ENCODE assay signal across 10 cellular contexts in genomic region chr17:51238253-51238887, GRCh38. TPM values are rescaled to one million over a fixed set of nuclear protein-coding genes. Genes with fewer than 3 reads are reported as not detected.
DNase-seq lines count a peak whose midpoint lies in the region; ATAC-seq and TF ChIP-seq lines count a peak whose summit lies in the region.
"Had no signal": no experiment of that assay in that cellular context is flagged by ENCODE, and none has a peak within 500 bp of the region (broad histone marks: within the 10 kb centered on the region; RNA-seq: fewer than 3 reads in every experiment).

No MANE protein-coding gene starts in this region.

- no peaks in the 10 kb centered on the region for H3K36me3 ChIP-seq in CD4-positive, alpha-beta memory T cell (ENCODE audit: insufficient read depth, low read length)
- H3K36me3 ChIP-seq in WERI-Rb-1, result peaks cover 6% of the 10 kb centered on the region
- no peaks in the 10 kb centered on the region for H3K36me3 ChIP-seq in right atrium auricular region

- H3K27ac ChIP-seq in CD4-positive, alpha-beta memory T cell (ENCODE audit: low read depth, low read length), result no peak overlapping the region
- no peak overlapping the region for H3K27ac ChIP-seq in WERI-Rb-1
- H3K27ac ChIP-seq in right atrium auricular region, result no peak overlapping the region

- peaks cover 26 to 63% (median 47%) of the 10 kb centered on the region in 4 donors for H3K4me1 Mint-ChIP-seq in CD4-positive, alpha-beta memory T cell
- H3K4me1 Mint-ChIP-seq in activated CD8-positive, alpha-beta T cell treated with anti-CD3 and anti-CD28 coated beads for 36 hours (ENCODE audit: low read depth), result peaks cover 34% of the 10 kb centered on the region

- no peak for DNase-seq in CD4-positive, alpha-beta memory T cell
- no peak for DNase-seq in activated CD8-positive, alpha-beta T cell treated with anti-CD3 and anti-CD28 coated beads for 36 hours
- DNase-seq in WERI-Rb-1 (no peak), right atrium auricular region (ENCODE audit: low spot score) (no peak), hippocampal formation (lab: John Stamatoyannopoulos, UW) (no peak), DMS53 treated with DMSO at 0.1 percent for 48 hours (lab: John Stamatoyannopoulos, UW; ENCODE audit: unreplicated experiment) (no peak)
- DNase-seq: DND-41 had no signal

- TF ChIP-seq CTCF in activated CD8-positive, alpha-beta T cell treated with anti-CD3 and anti-CD28 coated beads for 36 hours (IDR thresholded peaks at IDR 0.05), result no peak
- TF ChIP-seq CTCF in WERI-Rb-1 (IDR thresholded peaks at IDR 0.05; ENCODE audit: low read depth, low read length), result no peak
- TF ChIP-seq CTCF in right atrium auricular region (IDR thresholded peaks at IDR 0.05), result no peak

- H3K4me3 Mint-ChIP-seq in CD4-positive, alpha-beta memory T cell, result peak overlapping the region; percentile 2 to 67 (median 50)
- H3K4me3 Mint-ChIP-seq in activated CD8-positive, alpha-beta T cell treated with anti-CD3 and anti-CD28 coated beads for 36 hours, result peak overlapping the region; percentile 13
- H3K4me3 Mint-ChIP-seq: central memory CD8-positive, alpha-beta T cell had no signal

- H3K4me3 ChIP-seq in CD4-positive, alpha-beta memory T cell (ENCODE audit: low read length in 2 of 2), result no peak overlapping the region
- no peak overlapping the region for H3K4me3 ChIP-seq in WERI-Rb-1 (ENCODE audit: low read depth, low read length)
- H3K4me3 ChIP-seq in right atrium auricular region, result no peak overlapping the region

- CTCF ChIA-PET in CD4-positive, alpha-beta memory T cell (lab: Charles Lee; ENCODE audit: partially characterized antibody), result no interaction called here
- CTCF ChIA-PET in activated CD8-positive, alpha-beta T cell treated with anti-CD3 and anti-CD28 coated beads for 36 hours (lab: Charles Lee), result interaction anchor here (0.6 kb wide), 1 partner anchor 8 kb away, joined by 4 read pairs; no protein-coding TSS in a partner anchor

- H3K4me1 ChIP-seq in CD4-positive, alpha-beta memory T cell (ENCODE audit: insufficient read depth, low read length), result peaks cover 12% of the 10 kb centered on the region
- H3K4me1 ChIP-seq in right atrium auricular region, result no peaks in the 10 kb centered on the region

- no peaks in the 10 kb centered on the region for H3K9me3 ChIP-seq in CD4-positive, alpha-beta memory T cell (ENCODE audit: control insufficient read depth in 1 of 2, low read length in 2 of 2)
- H3K9me3 ChIP-seq in WERI-Rb-1 (ENCODE audit: severe bottlenecking) (no peaks in the 10 kb centered on the region), right atrium auricular region (no peaks in the 10 kb centered on the region)

- ATAC-seq in GM19351 (IDR thresholded peaks at IDR 0.05; ENCODE audit: unreplicated experiment) (peak; percentile 89), HG03175 (IDR thresholded peaks at IDR 0.05; ENCODE audit: unreplicated experiment) (peak; percentile 73)
- peak; percentile 74 for ATAC-seq in activated CD8-positive, alpha-beta T cell treated with anti-CD3 and anti-CD28 coated beads for 36 hours

- no peaks in the 10 kb centered on the region for H3K9me3 Mint-ChIP-seq in CD4-positive, alpha-beta memory T cell
- no peaks in the 10 kb centered on the region for H3K9me3 Mint-ChIP-seq in activated CD8-positive, alpha-beta T cell treated with anti-CD3 and anti-CD28 coated beads for 36 hours
- H3K9me3 Mint-ChIP-seq: central memory CD8-positive, alpha-beta T cell had no signal

- peaks cover 2 to 3% of the 10 kb centered on the region in 2 donors for H3K36me3 Mint-ChIP-seq in CD4-positive, alpha-beta memory T cell
- peaks cover 8% of the 10 kb centered on the region for H3K36me3 Mint-ChIP-seq in activated CD8-positive, alpha-beta T cell treated with anti-CD3 and anti-CD28 coated beads for 36 hours (ENCODE audit: low read depth)

- intact Hi-C loops in CD4-positive, alpha-beta memory T cell (cut with micrococcal nuclease), result no loop called here
- intact Hi-C loops in activated CD8-positive, alpha-beta T cell treated with anti-CD3 and anti-CD28 coated beads for 36 hours (cut with micrococcal nuclease), result no loop called here

- POLR2A ChIA-PET in CD4-positive, alpha-beta memory T cell (lab: Charles Lee; ENCODE audit: partially characterized antibody), result no interaction called here
- POLR2A ChIA-PET in activated CD8-positive, alpha-beta T cell treated with anti-CD3 and anti-CD28 coated beads for 36 hours (lab: Charles Lee), result interaction anchor here (1.0 kb wide), 1 partner anchor 118 kb away, joined by 3 read pairs; no protein-coding TSS in a partner anchor

- H3K27me3 ChIP-seq in CD4-positive, alpha-beta memory T cell (ENCODE audit: insufficient read depth, low read length), result no peaks in the 10 kb centered on the region
- no peaks in the 10 kb centered on the region for H3K27me3 ChIP-seq in WERI-Rb-1 (ENCODE audit: insufficient read depth, low read depth, severe bottlenecking)
- no peaks in the 10 kb centered on the region for H3K27me3 ChIP-seq in right atrium auricular region

- H3K27me3 Mint-ChIP-seq in CD4-positive, alpha-beta memory T cell, result no peaks in the 10 kb centered on the region
- H3K27me3 Mint-ChIP-seq in activated CD8-positive, alpha-beta T cell treated with anti-CD3 and anti-CD28 coated beads for 36 hours, result no peaks in the 10 kb centered on the region
- H3K27me3 Mint-ChIP-seq: central memory CD8-positive, alpha-beta T cell had no signal

- peak overlapping the region in 4 of 7 donors; percentile 10 to 74 (median 50) for H3K27ac Mint-ChIP-seq in CD4-positive, alpha-beta memory T cell
- H3K27ac Mint-ChIP-seq in activated CD8-positive, alpha-beta T cell treated with anti-CD3 and anti-CD28 coated beads for 36 hours, result peak overlapping the region; percentile 41

RNA-seq across cellular contexts. Expression of gene MBTD1, which starts 21.5 kb away (rescaled TPM):
- total RNA-seq in CD4-positive, alpha-beta memory T cell, result 10 to 100 TPM; 29.3 to 30.0 TPM
- polyA plus RNA-seq in CD4-positive, alpha-beta memory T cell, result 1 to 10 TPM; 3.6 to 5.5 TPM
- total RNA-seq in activated CD8-positive, alpha-beta T cell treated with anti-CD3 and anti-CD28 coated beads for 36 hours, result 10 to 100 TPM in 1 of 2 experiments, 1 to 10 TPM in 1; 7.0 to 10.2 TPM
- total RNA-seq in right atrium auricular region, result 1 to 10 TPM; 3.2 to 5.2 TPM

RNA-seq across cellular contexts. Expression of gene UTP18, which starts 22.0 kb away (rescaled TPM):
- total RNA-seq in CD4-positive, alpha-beta memory T cell, result 10 to 100 TPM; 44.0 to 44.1 TPM
- polyA plus RNA-seq in CD4-positive, alpha-beta memory T cell, result 10 to 100 TPM; 48.3 to 54.9 TPM
- 10 to 100 TPM; 61.9 to 67.9 TPM for total RNA-seq in activated CD8-positive, alpha-beta T cell treated with anti-CD3 and anti-CD28 coated beads for 36 hours
- total RNA-seq in right atrium auricular region, result 10 to 100 TPM in 1 of 2 donors, 1 to 10 TPM in 1; 5.2 to 15.1 TPM
